8 cellular contexts compared by ENCODE assay signal in the genomic region with DNA sequence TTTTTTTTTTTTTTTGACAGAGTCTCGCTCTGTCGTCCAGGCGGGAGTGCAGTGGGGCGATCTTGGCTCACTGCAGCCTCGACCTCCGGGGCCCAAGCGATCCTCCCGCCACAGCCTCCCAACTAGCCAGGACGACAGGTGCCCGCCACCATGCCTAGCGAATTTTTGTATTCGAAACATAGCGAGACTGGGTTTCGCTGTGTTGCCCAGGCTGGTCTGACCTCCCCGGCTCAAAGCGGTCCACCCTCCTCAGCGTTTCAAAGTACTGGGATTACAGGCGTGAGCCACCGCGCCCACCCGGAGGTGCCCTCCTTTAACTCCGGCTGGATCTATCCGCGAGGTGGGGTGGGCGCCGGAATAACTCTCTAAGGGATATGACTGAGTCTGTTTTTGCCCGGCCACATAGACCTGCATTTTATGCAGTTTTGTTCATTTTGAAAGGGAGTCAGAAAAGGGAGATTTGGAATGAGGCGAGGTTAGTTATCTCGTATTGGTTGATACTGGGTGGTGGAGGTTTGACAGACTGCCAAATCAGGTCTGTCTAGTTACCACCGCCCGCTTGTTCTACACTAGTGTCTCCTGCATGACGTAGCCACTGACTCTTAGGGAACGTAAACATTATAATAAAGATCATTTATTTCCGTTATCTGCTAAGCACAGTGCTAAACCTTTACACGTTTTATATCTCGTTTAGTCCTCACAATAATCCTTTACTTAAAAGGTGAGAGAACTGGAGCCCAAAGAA. TPM values are rescaled to one million over a fixed set of nuclear protein-coding genes. Genes with fewer than 3 reads are reported as not detected.
DNase-seq lines count a peak whose midpoint lies in the region; ATAC-seq and TF ChIP-seq lines count a peak whose summit lies in the region.

No MANE protein-coding gene starts in this region.

- H3K27me3 Mint-ChIP-seq in natural killer cell (ENCODE audit: low read depth in 2 of 2) = no peaks in the 10 kb centered on the region

- H4K20me1 ChIP-seq in BLaER1 treated with 17β-estradiol and CSF1 and Interleukin-3, amounts not matched to agents 10 nM and 100 nM = peaks cover 30 to 39% (median 34%) of the 10 kb centered on the region in 11 experiments; a peak in 21 of 22 replicates

- no peak for ATAC-seq in natural killer cell
- no peak for ATAC-seq in HG02870 (IDR thresholded peaks at IDR 0.05; ENCODE audit: unreplicated experiment)
- no peak for ATAC-seq in HG03378 (IDR thresholded peaks at IDR 0.05; ENCODE audit: unreplicated experiment)

- H3K4me2 ChIP-seq in BLaER1 treated with 17β-estradiol and CSF1 and Interleukin-3, amounts not matched to agents 10 nM and 100 nM = peak overlapping the region; percentile 40 to 89 (median 62)

- peak overlapping the region; percentile 97 for H3K4me3 Mint-ChIP-seq in natural killer cell

- TF ChIP-seq CTCF in choroid plexus epithelial cell (conservative IDR thresholded peaks at IDR 0.05; ENCODE audit: low read depth, low read length) = no peak
- TF ChIP-seq CTCF in natural killer cell (IDR thresholded peaks at IDR 0.05) = no peak

- peak; percentile 18 for DNase-seq in LoVo (ENCODE audit: low spot score)
- no peak for DNase-seq in choroid plexus epithelial cell (ENCODE audit: low read depth)
- peak; percentile 18 for DNase-seq in natural killer cell
- DNase-seq in NCI-H524 treated with DMSO at 0.1 percent for 48 hours (lab: John Stamatoyannopoulos, UW) = no peak
- DNase-seq in COR-L47 (lab: John Stamatoyannopoulos, UW) = no peak

- H3K9ac ChIP-seq in BLaER1 treated with 17β-estradiol and CSF1 and Interleukin-3, amounts not matched to agents 10 nM and 100 nM = peak overlapping the region; percentile 89 to 96 (median 94); a peak in 21 of 22 replicates

- H3K36me3 Mint-ChIP-seq in natural killer cell = no peaks in the 10 kb centered on the region

- H3K9me3 ChIP-seq in BLaER1 treated with 17β-estradiol and CSF1 and Interleukin-3, amounts not matched to agents 10 nM and 100 nM (replicated peaks in 1 of 11) = no peaks in the 10 kb centered on the region

- H3K4me1 ChIP-seq in BLaER1 treated with 17β-estradiol and CSF1 and Interleukin-3, amounts not matched to agents 10 nM and 100 nM = peaks cover 20 to 36% (median 24%) of the 10 kb centered on the region in 10 experiments

- H3K9me3 Mint-ChIP-seq in natural killer cell = no peaks in the 10 kb centered on the region

- peak overlapping the region; percentile 94 to 99 for H3K27ac Mint-ChIP-seq in natural killer cell

- no peaks in the 10 kb centered on the region for H3K27me3 ChIP-seq in BLaER1 treated with 17β-estradiol and CSF1 and Interleukin-3, amounts not matched to agents 10 nM and 100 nM

- peak overlapping the region; percentile 79 to 98 (median 90) for H3K4me3 ChIP-seq in BLaER1 treated with 17β-estradiol and CSF1 and Interleukin-3, amounts not matched to agents 10 nM and 100 nM
- peak overlapping the region; percentile 95 for H3K4me3 ChIP-seq in choroid plexus epithelial cell (ENCODE audit: low read depth, low read length)

- peaks cover 21 to 31% (median 28%) of the 10 kb centered on the region in 11 experiments for H3K36me3 ChIP-seq in BLaER1 treated with 17β-estradiol and CSF1 and Interleukin-3, amounts not matched to agents 10 nM and 100 nM

- peaks cover 30 to 31% of the 10 kb centered on the region in 2 donors for H3K4me1 Mint-ChIP-seq in natural killer cell

- intact Hi-C loops in natural killer cell (cut with micrococcal nuclease) = loop anchor here (5.0 kb wide), 1 partner anchor 818 kb away; a partner anchor contains a TSS

- peak overlapping the region; percentile 89 to 97 (median 92); a peak in 21 of 22 replicates for H3K27ac ChIP-seq in BLaER1 treated with 17β-estradiol and CSF1 and Interleukin-3, amounts not matched to agents 10 nM and 100 nM

RNA-seq across cellular contexts. Expression of a gene that starts 0.9 kb away (rescaled TPM):
- total RNA-seq in natural killer cell = 100 to 1,000 TPM in 1 of 3 donors, 10 to 100 TPM in 2; 79.4 to 108 (median 84.5) TPM

RNA-seq across cellular contexts. Expression of a gene that starts 16.1 kb away (rescaled TPM):
- total RNA-seq in natural killer cell = 10 to 100 TPM; 24.3 to 36.7 (median 27.2) TPM

RNA-seq across cellular contexts. Expression of a gene that starts 35.5 kb away (rescaled TPM):
- total RNA-seq in natural killer cell = 1 to 10 TPM in 1 of 3 donors, under 1 TPM in 2; 0.68 to 1.1 (median 0.88) TPM

Comparison
In these comparisons a context has a peak if more than half of its experiments do, and no peak if none do; other contexts are left out.
1. DNase-seq: peak in LoVo (single experiment) and natural killer cell (single experiment); none in choroid plexus epithelial cell (single experiment), NCI-H524 treated with DMSO at 0.1 percent for 48 hours (single experiment) and COR-L47 (single experiment).